20 cellular contexts compared by ENCODE assay signal in genomic region chr16:19711643-19712042, GRCh38. TPM values are rescaled to one million over a fixed set of nuclear protein-coding genes. Genes with fewer than 3 reads are reported as not detected.
DNase-seq lines count a peak whose midpoint lies in the region; ATAC-seq, FAIRE-seq and TF ChIP-seq lines count a peak whose summit lies in the region.
"Had no signal": no experiment of that assay in that cellular context is flagged by ENCODE, and none has a peak within 500 bp of the region (broad histone marks: within the 10 kb centered on the region; RNA-seq: fewer than 3 reads in every experiment).

No MANE protein-coding gene starts in this region.

- TF ChIP-seq CTCF in heart right ventricle (IDR thresholded peaks at IDR 0.05) (no peak), GM12878 (IDR thresholded peaks at IDR 0.05 in 2 of 3, conservative IDR thresholded peaks at IDR 0.05 in 1 of 3; ENCODE audit: control insufficient read depth in 2 of 3, extremely low read depth in 1 of 3, insufficient read depth in 1 of 3, low read depth in 3 of 3, low read length in 3 of 3) (no peak), kidney (IDR thresholded peaks at IDR 0.05; ENCODE audit: borderline replicate concordance, extremely low read depth, insufficient read depth) (no peak)

- no peak for TF ChIP-seq EP300 in GM12878 (IDR thresholded peaks at IDR 0.05; ENCODE audit: borderline replicate concordance in 1 of 2, control insufficient read depth in 1 of 2, low read depth in 2 of 2, low read length in 2 of 2)

- SMC1A ChIA-PET in GM12878 (lab: Charles Lee; ENCODE audit: uncharacterized antibody, unreplicated experiment) = no interaction called here

- no peak overlapping the region for H3K4me3 Mint-ChIP-seq in stimulated activated naive B cell treated with anti-CD40 and anti-IgM and Interleukin-4, amounts not matched to agents 10 μg/mL and 1 μg/mL and 100 μg/mL, for 72 hours
- H3K4me3 Mint-ChIP-seq: CD4-positive, CD25-positive, alpha-beta regulatory T cell; HFFc6 had no signal

- no peak overlapping the region for H3K4me2 ChIP-seq in GM12878 (ENCODE audit: control insufficient read depth, insufficient read depth)
- H3K4me2 ChIP-seq: KMS-11 had no signal

- peaks cover 22 to 25% of the 10 kb centered on the region in 2 donors for H3K4me1 Mint-ChIP-seq in stimulated activated naive B cell treated with anti-CD40 and anti-IgM and Interleukin-4, amounts not matched to agents 10 μg/mL and 1 μg/mL and 100 μg/mL, for 72 hours

- POLR2A ChIA-PET in GM12878 (lab: Charles Lee) = no interaction called here

- TF ChIP-seq POLR2A in GM12878 (IDR thresholded peaks at IDR 0.05; ENCODE audit: low read depth, low read length) = peak; percentile 43; the same call in 1 of the 2 replicates
- TF ChIP-seq POLR2A in GM12892 (IDR thresholded peaks at IDR 0.05; ENCODE audit: low read depth, low read length) = no peak

- CTCF ChIA-PET in GM12878 (lab: Yijun Ruan, JAX) = interaction anchor here (0.7 kb wide), 1 partner anchor 209 kb away, joined by 3 read pairs; no protein-coding TSS in a partner anchor

- H3K36me3 ChIP-seq in heart right ventricle (peaks cover 0 to 62% (median 7%) of the 10 kb centered on the region in 9 donors), GM12878 (ENCODE audit: control insufficient read depth in 2 of 2, insufficient read depth in 2 of 2, low read length in 1 of 2) (peaks cover 3 to 9% of the 10 kb centered on the region in 2 experiments; a peak in 3 of 4 replicates), kidney (ENCODE audit: control insufficient read depth in 1 of 2, insufficient read depth in 2 of 2, low read length in 2 of 2) (peaks cover 3 to 14% of the 10 kb centered on the region in 2 donors)

- H3K4me3 ChIP-seq in heart right ventricle (no peak overlapping the region), GM12878 (no peak overlapping the region), kidney (ENCODE audit: low read length in 2 of 2) (no peak overlapping the region)
- H3K4me3 ChIP-seq: GM23248 had no signal

- no TSS peak for BruUV-seq in GM12878 (replicated peaks; lab: Mats Ljungman, UMichigan)

- peaks cover 0 to 55% (median 37%) of the 10 kb centered on the region in 9 donors for H3K4me1 ChIP-seq in heart right ventricle
- H3K4me1 ChIP-seq in GM12878 (ENCODE audit: control insufficient read depth, insufficient read depth, low read length) = no peaks in the 10 kb centered on the region
- peaks cover 6 to 12% of the 10 kb centered on the region in 2 donors for H3K4me1 ChIP-seq in kidney (ENCODE audit: control insufficient read depth in 1 of 2, insufficient read depth in 1 of 2, low read depth in 1 of 2, low read length in 2 of 2)

- no peaks in the 10 kb centered on the region for H3K27me3 ChIP-seq in heart right ventricle
- no peaks in the 10 kb centered on the region for H3K27me3 ChIP-seq in GM12878 (replicated peaks in 1 of 2; ENCODE audit: control insufficient read depth in 2 of 2, insufficient read depth in 2 of 2, low read length in 1 of 2)

- H3K9me3 ChIP-seq in heart right ventricle (no peaks in the 10 kb centered on the region), GM12878 (replicated peaks; ENCODE audit: control insufficient read depth, insufficient read depth, low read length) (no peaks in the 10 kb centered on the region), kidney (ENCODE audit: control insufficient read depth in 1 of 2, low read length in 2 of 2) (no peaks in the 10 kb centered on the region)

- DNase-seq in heart right ventricle (no peak), left ventricle myocardium superior (no peak), GM12878 (ENCODE audit: low read depth, low spot score) (no peak), kidney (peak; percentile 43), posterior vena cava (ENCODE audit: low spot score) (no peak), NCI-H2029 treated with DMSO at 0.1 percent for 48 hours (lab: John Stamatoyannopoulos, UW) (no peak), GM12892 (ENCODE audit: insufficient read length) (no peak)
- DNase-seq in stimulated activated naive B cell treated with anti-CD40 and anti-IgM and Interleukin-4, amounts not matched to agents 10 μg/mL and 1 μg/mL and 100 μg/mL, for 72 hours = no peak
- DNase-seq: CD4-positive, CD25-positive, alpha-beta regulatory T cell; DMS79 treated with DMSO at 0.1 percent for 48 hours; GDM1; GM23248; HFFc6; NCI-H1092 treated with DMSO at 0.1 percent for 48 hours; NCI-H1694; SIG-M5 had no signal

- H3K27ac Mint-ChIP-seq in stimulated activated naive B cell treated with anti-CD40 and anti-IgM and Interleukin-4, amounts not matched to agents 10 μg/mL and 1 μg/mL and 100 μg/mL, for 72 hours = peak overlapping the region; percentile 60
- H3K27ac Mint-ChIP-seq: HFFc6 had no signal

- H4K20me1 ChIP-seq in GM12878 (ENCODE audit: control insufficient read depth, insufficient read depth) = no peaks in the 10 kb centered on the region

- intact Hi-C loops in heart right ventricle (cut with DNase I) (loop anchor here in 3 of 10 donors (5.0 to 10.0 kb wide), 3 partner anchors 67 to 173 kb away; partner anchors contain the start of gene GPRC5B (in 1 of the 3)), left ventricle myocardium superior (cut with micrococcal nuclease) (no loop called here), GM12878 (cut with micrococcal nuclease; ENCODE audit: unreplicated experiment) (no loop called here), kidney (cut with DNase I) (no loop called here), posterior vena cava (cut with DNase I) (no loop called here)

- no peaks in the 10 kb centered on the region for H3K27me3 Mint-ChIP-seq in stimulated activated naive B cell treated with anti-CD40 and anti-IgM and Interleukin-4, amounts not matched to agents 10 μg/mL and 1 μg/mL and 100 μg/mL, for 72 hours
- H3K27me3 Mint-ChIP-seq: CD4-positive, CD25-positive, alpha-beta regulatory T cell had no signal

- H3K9me3 Mint-ChIP-seq in stimulated activated naive B cell treated with anti-CD40 and anti-IgM and Interleukin-4, amounts not matched to agents 10 μg/mL and 1 μg/mL and 100 μg/mL, for 72 hours = no peaks in the 10 kb centered on the region
- H3K9me3 Mint-ChIP-seq: CD4-positive, CD25-positive, alpha-beta regulatory T cell; HFFc6 had no signal

- in situ Hi-C loops in GM12878 (cut with MboI) = no loop called here

- RAD21 ChIA-PET in GM12878 (lab: Charles Lee; ENCODE audit: unreplicated experiment) = no interaction called here

- H2AFZ ChIP-seq in GM12878 (ENCODE audit: control insufficient read depth, low read depth, low read length) = no peak overlapping the region
- H2AFZ ChIP-seq: GM23248 had no signal

- H3K9ac ChIP-seq in GM12878 (ENCODE audit: control insufficient read depth, insufficient read depth, low read length) = no peak overlapping the region
- no peak overlapping the region for H3K9ac ChIP-seq in kidney (ENCODE audit: low read length in 2 of 2)
- H3K9ac ChIP-seq: GM23248, KMS-11 had no signal

- ATAC-seq in heart right ventricle (no peak), left ventricle myocardium superior (no peak), GM12878 (no peak)
- ATAC-seq in stimulated activated naive B cell treated with anti-CD40 and anti-IgM and Interleukin-4, amounts not matched to agents 10 μg/mL and 1 μg/mL and 100 μg/mL, for 72 hours (replicated peaks) = no peak

- no peak for FAIRE-seq in GM12878 (lab: Jason Lieb, UNC)
- no peak for FAIRE-seq in kidney (lab: Jason Lieb, UNC)
- no peak for FAIRE-seq in GM12892 (lab: Jason Lieb, UNC)
- FAIRE-seq: D721Med, RCC 7860 had no signal

- peak overlapping the region in 9 of 10 donors; percentile 52 to 87 (median 76) for H3K27ac ChIP-seq in heart right ventricle
- no peak overlapping the region for H3K27ac ChIP-seq in GM12878 (ENCODE audit: control insufficient read depth, insufficient read depth)
- H3K27ac ChIP-seq in kidney (ENCODE audit: low read depth in 2 of 2, low read length in 2 of 2) = no peak overlapping the region
- H3K27ac ChIP-seq: GM23248, HL-60, KMS-11 had no signal

- WGBS in heart right ventricle, 2 donors = 90 to 97% methylated on average over 12 of the region's 12 CpGs
- WGBS in GM12878 (ENCODE audit: insufficient coverage, insufficient replicate concordance, low lambda C conversion rate, missing lambda C conversion rate) = 90% methylated on average over 12 of the region's 12 CpGs

- H3K79me2 ChIP-seq in GM12878 (ENCODE audit: control insufficient read depth, insufficient read depth, low read length) = peaks cover 12% of the 10 kb centered on the region

- no peak for TF ChIP-seq RAD21 in GM12878 (IDR thresholded peaks at IDR 0.05; ENCODE audit: insufficient read depth, low read depth, low read length)

- peaks cover 44 to 66% of the 10 kb centered on the region in 2 donors for H3K36me3 Mint-ChIP-seq in stimulated activated naive B cell treated with anti-CD40 and anti-IgM and Interleukin-4, amounts not matched to agents 10 μg/mL and 1 μg/mL and 100 μg/mL, for 72 hours

RNA-seq across cellular contexts. Expression of gene KNOP1, which starts 6.4 kb away (rescaled TPM):
- total RNA-seq in heart right ventricle (10 to 100 TPM in 1 of 10 donors, 1 to 10 TPM in 9; 4.5 to 10.2 (median 6.5) TPM), left ventricle myocardium superior (9.0 TPM), GM12878 (2014; rRNA removed) (13.8 and 16.8 TPM in 2 replicates), GM12878 (2014; rRNA removed; fragmentation: Illumina TruSeq; extraction: Trizol) (32.1 and 36.0 TPM in 2 replicates), GM12878 (2021) (27.0 and 29.7 TPM in 2 replicates), kidney (17.9 TPM), posterior vena cava (10 to 100 TPM in 1 of 2 donors, 1 to 10 TPM in 1; 9.5 to 11.0 TPM)
- polyA plus RNA-seq in heart right ventricle (10 to 100 TPM in 1 of 2 donors, 1 to 10 TPM in 1; 6.5 to 25.7 TPM), GM12878 (2011; rRNA removed) (19.8 and 28.3 TPM in 2 replicates), GM12878 (2014; fragmentation: Illumina TruSeq; extraction: Trizol) (47.2 and 50.3 TPM in 2 replicates), GM12878 (2014; fragmentation: Nextera tagmentation; extraction: Ambion mirVana) (10 to 100 TPM; 35.1 to 46.4 TPM), GM12878 (2014; rRNA removed) (28.1 and 28.5 TPM in 2 replicates), GM12878 (2016; fragmentation: Nextera tagmentation; extraction: Ambion mirVana) (10 to 100 TPM; 30.6 to 33.5 TPM), kidney (ENCODE audit: insufficient read depth, low read depth, low replicate concordance) (10.2 TPM)
- 37.5 and 38.3 TPM in 2 replicates for total RNA-seq in GM12878 (2013; cell fraction: nucleolus; rRNA removed)
- polyA plus RNA-seq in GM12878 (2011; ENCODE audit: low read depth) = 8.9 TPM
- 9.9 and 10.4 TPM in 2 replicates for polyA plus RNA-seq in GM12878 (2011; cell fraction: cytosol; rRNA removed)
- polyA plus RNA-seq in GM12878 (2011; cell fraction: nucleus; rRNA removed) = 13.4 and 16.9 TPM in 2 replicates
- polyA plus RNA-seq in GM12878 (2012) = 21.6 and 22.1 TPM in 2 replicates
- polyA minus RNA-seq in GM12878 (2011; rRNA and poly(A)+ RNA removed) = 14.6 and 16.8 TPM in 2 replicates
- polyA minus RNA-seq in GM12878 (2011; cell fraction: cytosol; rRNA and poly(A)+ RNA removed) = 5.0 and 6.0 TPM in 2 replicates
- 7.7 and 15.7 TPM in 2 replicates for polyA minus RNA-seq in GM12878 (2011; cell fraction: nucleus; rRNA and poly(A)+ RNA removed)
- polyA plus RNA-seq in GM12892 (2012; ENCODE audit: missing spikeins) = 31.7 TPM

RNA-seq across cellular contexts. Expression of gene IQCK, which starts 6.4 kb away (rescaled TPM):
- total RNA-seq in heart right ventricle = 10 to 100 TPM in 2 of 10 donors, 1 to 10 TPM in 8; 5.5 to 11.7 (median 7.4) TPM
- polyA plus RNA-seq in heart right ventricle = 1 to 10 TPM; 7.3 to 9.8 TPM
- 6.5 TPM for total RNA-seq in left ventricle myocardium superior
- 5.5 and 6.3 TPM in 2 replicates for total RNA-seq in GM12878 (2013; cell fraction: nucleolus; rRNA removed)
- 2.0 and 2.5 TPM in 2 replicates for total RNA-seq in GM12878 (2014; rRNA removed)
- 0.83 and 2.2 TPM in 2 replicates for total RNA-seq in GM12878 (2014; rRNA removed; fragmentation: Illumina TruSeq; extraction: Trizol)
- 2.0 and 3.1 TPM in 2 replicates for total RNA-seq in GM12878 (2021)
- polyA plus RNA-seq in GM12878 (2011; ENCODE audit: low read depth) = 0.51 TPM
- polyA plus RNA-seq in GM12878 (2011; rRNA removed) = 1.8 and 2.2 TPM in 2 replicates
- 1.6 TPM in 2 replicates for polyA plus RNA-seq in GM12878 (2011; cell fraction: cytosol; rRNA removed)
- 1.6 and 1.8 TPM in 2 replicates for polyA plus RNA-seq in GM12878 (2011; cell fraction: nucleus; rRNA removed)
- 0.79 and 0.99 TPM in 2 replicates for polyA plus RNA-seq in GM12878 (2012)
- polyA plus RNA-seq in GM12878 (2014; fragmentation: Illumina TruSeq; extraction: Trizol) = 2.2 and 2.3 TPM in 2 replicates
- 1 to 10 TPM; 1.5 to 4.2 TPM for polyA plus RNA-seq in GM12878 (2014; fragmentation: Nextera tagmentation; extraction: Ambion mirVana)
- polyA plus RNA-seq in GM12878 (2014; rRNA removed) = 1.0 and 1.5 TPM in 2 replicates
- 1 to 10 TPM; 3.0 to 3.2 TPM for polyA plus RNA-seq in GM12878 (2016; fragmentation: Nextera tagmentation; extraction: Ambion mirVana)
- polyA minus RNA-seq in GM12878 (2011; rRNA and poly(A)+ RNA removed) = 0.66 and 1.3 TPM in 2 replicates
- polyA minus RNA-seq in GM12878 (2011; cell fraction: cytosol; rRNA and poly(A)+ RNA removed) = 1.2 TPM in 1 of 2 replicates, not detected in the other
- 1.1 and 3.3 TPM in 2 replicates for polyA minus RNA-seq in GM12878 (2011; cell fraction: nucleus; rRNA and poly(A)+ RNA removed)
- total RNA-seq in kidney = 38.1 TPM
- 35.4 TPM for polyA plus RNA-seq in kidney (ENCODE audit: insufficient read depth, low read depth, low replicate concordance)
- 1 to 10 TPM; 7.9 to 9.5 TPM for total RNA-seq in posterior vena cava
- polyA plus RNA-seq in GM12892 (2012; ENCODE audit: missing spikeins) = 0.72 TPM

Comparison
In these comparisons a context has a peak if more than half of its experiments do, and no peak if none do; other contexts are left out.
1. H3K27ac ChIP-seq: peak in heart right ventricle (9 of 10); none in GM12878 (single experiment) and kidney (0 of 2).